In genomic region chr7:30479356-30480120, GRCh38 we compare ENCODE assay signal across 8 cellular contexts. TPM values are rescaled to one million over a fixed set of nuclear protein-coding genes. Genes with fewer than 3 reads are reported as not detected.
A peak's percentile ranks its signal among the peaks of the same experiment; 100 is the strongest.
DNase-seq lines count a peak whose midpoint lies in the region; TF ChIP-seq lines count a peak whose summit lies in the region.
"Not testable (repeated sequence)": the region's sequence is repeated elsewhere in the genome, so short reads cannot be mapped to it uniquely, and the experiment has no call there.

No MANE protein-coding gene starts in this region.

- H3K4me3 ChIP-seq in LNCaP clone FGC (ENCODE audit: low read depth, low read length): peak overlapping the region; percentile 52
- peak overlapping the region; percentile 79 for H3K4me3 ChIP-seq in effector memory CD4-positive, alpha-beta T cell (ENCODE audit: insufficient read depth, low read depth, low read length, poor library complexity, severe bottlenecking)
- H3K4me3 ChIP-seq in parathyroid adenoma (ENCODE audit: low read depth, low read length): peak overlapping the region; percentile 75
- peak overlapping the region; percentile 71 for H3K4me3 ChIP-seq in thymus (ENCODE audit: low read length)

- 86% methylated on average over 14 of the region's 14 CpGs for WGBS in thymus

- in situ Hi-C loops in SK-MEL-5 (cut with HindIII; ENCODE audit: low pct_unique_long_range_greater_than_20kb, low sequenced_read_pairs): not testable (repeated sequence)

- H3K4me2 ChIP-seq in parathyroid adenoma (ENCODE audit: low read length): peak overlapping the region; percentile 98

- not testable (repeated sequence) for H3K79me2 ChIP-seq in parathyroid adenoma

- H3K36me3 ChIP-seq in effector memory CD4-positive, alpha-beta T cell (ENCODE audit: control insufficient read depth, insufficient read depth, low read length); parathyroid adenoma (ENCODE audit: control insufficient read depth, insufficient read depth, low read length); thymus (ENCODE audit: control insufficient read depth, insufficient read depth): not testable (repeated sequence)

- not testable (repeated sequence) for H3K27me3 ChIP-seq in effector memory CD4-positive, alpha-beta T cell (replicated peaks; ENCODE audit: control insufficient read depth, insufficient read depth, low read length, poor library complexity, severe bottlenecking); parathyroid adenoma (ENCODE audit: control insufficient read depth, insufficient read depth, low read length); thymus (ENCODE audit: control insufficient read depth, insufficient read depth)

- H3K4me1 ChIP-seq in effector memory CD4-positive, alpha-beta T cell (ENCODE audit: control insufficient read depth, insufficient read depth, low read length, poor library complexity, severe bottlenecking); parathyroid adenoma; thymus (ENCODE audit: control insufficient read depth, insufficient read depth, low read length): not testable (repeated sequence)

- DNase-seq in Daoy (ENCODE audit: low read depth): peak; percentile 68
- DNase-seq in LNCaP clone FGC (ENCODE audit: low read depth): not testable (repeated sequence)
- DNase-seq in SK-MEL-5 (ENCODE audit: low read depth, low spot score): peak; percentile 45
- peak; percentile 67 for DNase-seq in activated effector memory CD4-positive, alpha-beta T cell treated with anti-CD3 and anti-CD28 coated beads, Interleukin-2, amount 50 U/mL, for 16 hours
- DNase-seq in effector memory CD4-positive, alpha-beta T cell: peak in 1 of 3 donors; percentile 18
- peak; percentile 6 for DNase-seq in kidney glomerular epithelial cell (lab: John Stamatoyannopoulos, UW)

- H3K9me3 ChIP-seq in effector memory CD4-positive, alpha-beta T cell (ENCODE audit: control insufficient read depth, low read length); parathyroid adenoma (ENCODE audit: control insufficient read depth, low read length); thymus (ENCODE audit: control insufficient read depth): not testable (repeated sequence)

- H2AFZ ChIP-seq in parathyroid adenoma: peak overlapping the region; percentile 84

- H3K27ac ChIP-seq in effector memory CD4-positive, alpha-beta T cell (ENCODE audit: insufficient read depth, low read length, poor library complexity, severe bottlenecking): peak overlapping the region; percentile 71
- H3K27ac ChIP-seq in parathyroid adenoma (peak overlapping the region; percentile 88), thymus (ENCODE audit: low read depth) (peak overlapping the region; percentile 54)

- not testable (repeated sequence) for H3K9ac ChIP-seq in parathyroid adenoma

- TF ChIP-seq CTCF in LNCaP clone FGC (IDR thresholded peaks at IDR 0.05; ENCODE audit: control insufficient read depth, extremely low read depth, insufficient read depth); parathyroid adenoma (IDR thresholded peaks at IDR 0.05): not testable (repeated sequence)

RNA-seq across cellular contexts. Expression of gene NOD1, which starts 1.0 kb away (rescaled TPM):
- 5.6 and 6.6 TPM in 2 replicates for total RNA-seq in Daoy (2014; rRNA removed; shearing (Covaris generic))
- total RNA-seq in SK-MEL-5 (2014; rRNA removed; shearing (Covaris generic)): 6.9 and 8.6 TPM in 2 replicates
- polyA plus RNA-seq in SK-MEL-5 (2015; cell fraction: cytosol; rRNA removed): 8.5 and 14.7 TPM in 2 replicates
- polyA plus RNA-seq in SK-MEL-5 (2015; cell fraction: nucleus; rRNA removed): 25.1 and 33.4 TPM in 2 replicates
- 13.6 TPM for polyA plus RNA-seq in thymus

RNA-seq across cellular contexts. Expression of gene GGCT, which starts 25.1 kb away (rescaled TPM):
- 153 and 195 TPM in 2 replicates for total RNA-seq in Daoy (2014; rRNA removed; shearing (Covaris generic))
- 131 and 143 TPM in 2 replicates for total RNA-seq in SK-MEL-5 (2014; rRNA removed; shearing (Covaris generic))
- 111 and 123 TPM in 2 replicates for polyA plus RNA-seq in SK-MEL-5 (2015; cell fraction: cytosol; rRNA removed)
- polyA plus RNA-seq in SK-MEL-5 (2015; cell fraction: nucleus; rRNA removed): 34.6 and 36.1 TPM in 2 replicates
- polyA plus RNA-seq in thymus: 85.4 TPM
